In the genomic region with DNA sequence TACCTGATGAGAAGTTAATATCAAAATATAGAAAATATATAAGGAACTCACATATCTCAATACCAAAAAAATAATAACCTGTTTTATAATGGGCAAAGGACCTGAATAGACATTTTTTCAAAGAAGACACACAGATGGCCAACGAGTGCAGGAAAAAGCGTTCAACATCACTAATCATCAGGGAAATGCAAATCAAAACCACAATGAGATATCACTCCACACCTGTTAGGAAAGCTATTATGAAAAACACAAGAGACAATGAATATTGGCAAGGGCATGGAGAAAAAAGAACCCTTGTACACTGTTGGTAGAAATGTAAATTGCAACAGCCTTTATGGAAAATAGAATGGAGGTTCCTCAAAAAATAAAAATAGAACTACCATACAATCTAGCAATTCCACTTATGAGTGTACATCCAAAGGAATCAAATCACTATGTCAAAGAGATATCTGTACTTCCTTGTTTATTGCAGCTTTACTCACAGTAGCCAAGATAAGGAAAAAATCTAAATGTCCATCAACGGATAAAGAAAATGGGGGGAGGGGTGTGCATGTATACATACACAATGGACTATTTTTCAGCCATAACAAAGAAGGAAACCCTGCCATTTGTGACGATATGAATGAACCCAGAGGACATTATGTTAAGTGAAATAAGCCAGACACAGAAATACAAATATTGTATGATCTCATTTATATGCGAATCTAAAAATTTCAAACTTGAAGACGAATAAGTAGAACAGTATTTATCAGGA, we compare ENCODE assay signal across 32 cellular contexts. TPM values are rescaled to one million over a fixed set of nuclear protein-coding genes. Genes with fewer than 3 reads are reported as not detected.
DNase-seq lines count a peak whose midpoint lies in the region; ATAC-seq and TF ChIP-seq lines count a peak whose summit lies in the region.
"Had no signal": no experiment of that assay in that cellular context is flagged by ENCODE, and none has a peak within 500 bp of the region (broad histone marks: within the 10 kb centered on the region; RNA-seq: fewer than 3 reads in every experiment).

No MANE protein-coding gene starts in this region.

- peak overlapping the region; percentile 95 for H3K4me2 ChIP-seq in Karpas-422 (ENCODE audit: low read depth, low read length, poor library complexity, severe bottlenecking)

- peak overlapping the region; percentile 91 for H3K27ac Mint-ChIP-seq in memory B cell
- H3K27ac Mint-ChIP-seq: activated CD4-positive, alpha-beta memory T cell treated with anti-CD3 and anti-CD28 coated beads for 36 hours; CD4-positive, alpha-beta T cell; immature natural killer cell; stimulated activated effector memory CD8-positive, alpha-beta T cell treated with anti-CD3 and anti-CD28 coated beads, Interleukin-12 subunit alpha, Interleukin-12 subunit beta, amount 100 ng/mL, for 72 hours had no signal

- peak overlapping the region; percentile 6 for H3K4me3 Mint-ChIP-seq in memory B cell
- H3K4me3 Mint-ChIP-seq: activated CD4-positive, alpha-beta memory T cell treated with anti-CD3 and anti-CD28 coated beads for 36 hours; CD4-positive, alpha-beta T cell; immature natural killer cell; neural crest cell; stimulated activated effector memory CD8-positive, alpha-beta T cell treated with anti-CD3 and anti-CD28 coated beads, Interleukin-12 subunit alpha, Interleukin-12 subunit beta, amount 100 ng/mL, for 72 hours had no signal

- H3K9ac ChIP-seq in Karpas-422 (ENCODE audit: low read length): peak overlapping the region; percentile 91

- H3K9me2 ChIP-seq in Karpas-422 (replicated peaks; ENCODE audit: insufficient read depth, low read length): no peaks in the 10 kb centered on the region

- H3K27me3 Mint-ChIP-seq in memory B cell: no peaks in the 10 kb centered on the region

- H3K9me3 ChIP-seq in Karpas-422 (ENCODE audit: low read length) (no peaks in the 10 kb centered on the region), left lung (no peaks in the 10 kb centered on the region)
- H3K9me3 ChIP-seq: ovary, testis had no signal

- H3K27me3 ChIP-seq in Karpas-422 (ENCODE audit: low read length): no peaks in the 10 kb centered on the region
- peaks cover 19 to 53% of the 10 kb centered on the region in 2 donors for H3K27me3 ChIP-seq in left lung
- H3K27me3 ChIP-seq: ovary, testis had no signal

- peaks cover 47% of the 10 kb centered on the region for H3K4me1 Mint-ChIP-seq in memory B cell

- H3K27ac ChIP-seq in Karpas-422 (ENCODE audit: low read length) (peak overlapping the region; percentile 98), left lung (no peak overlapping the region)
- H3K27ac ChIP-seq: coronary artery, epithelial cell of prostate, ovary, RWPE1, SK-N-MC, testis had no signal

- intact Hi-C loops in left lung (cut with DNase I): no loop called here

- TF ChIP-seq CTCF in left lung (IDR thresholded peaks at IDR 0.05): no peak

- DNase-seq in NCI-H1105 treated with DMSO at 0.1 percent for 48 hours (lab: John Stamatoyannopoulos, UW) (peak; percentile 28), NCI-H1105 (lab: John Stamatoyannopoulos, UW) (no peak), Karpas-422 (peak; percentile 92), NCI-H748 treated with DMSO at 0.1 percent for 48 hours (lab: John Stamatoyannopoulos, UW) (peak; percentile 64), memory B cell (ENCODE audit: low spot score in 2 of 2) (no peak), HK-2 (ENCODE audit: unreplicated experiment) (no peak), left lung (no peak)
- DNase-seq: 8988T; activated CD4-positive, alpha-beta memory T cell treated with anti-CD3 and anti-CD28 coated beads for 36 hours; activated naive CD4-positive, alpha-beta T cell treated with Interleukin-2 at 50 U/mL for 16 hours; CD4-positive, alpha-beta T cell; DMS79 treated with DMSO at 0.1 percent for 48 hours; effector memory CD4-positive, alpha-beta T cell; immature natural killer cell; KG1; left cardiac atrium; mesenchymal stem cell; NCI-H1092; NCI-H187; ovary; testis had no signal

- H4K20me1 ChIP-seq in Karpas-422 (ENCODE audit: insufficient read depth, low read depth, low read length): no peaks in the 10 kb centered on the region

- peak; percentile 28 for ATAC-seq in memory B cell (ENCODE audit: low read depth)
- ATAC-seq in left lung: no peak
- ATAC-seq in HG03521 (IDR thresholded peaks at IDR 0.05; ENCODE audit: unreplicated experiment): no peak
- ATAC-seq: left cardiac atrium; stimulated activated effector memory CD8-positive, alpha-beta T cell treated with anti-CD3 and anti-CD28 coated beads, Interleukin-12 subunit alpha, Interleukin-12 subunit beta, amount 100 ng/mL, for 72 hours had no signal

- H3K36me3 Mint-ChIP-seq in memory B cell: peaks cover 5% of the 10 kb centered on the region
- H3K36me3 Mint-ChIP-seq: activated CD4-positive, alpha-beta memory T cell treated with anti-CD3 and anti-CD28 coated beads for 36 hours; immature natural killer cell; stimulated activated effector memory CD8-positive, alpha-beta T cell treated with anti-CD3 and anti-CD28 coated beads, Interleukin-12 subunit alpha, Interleukin-12 subunit beta, amount 100 ng/mL, for 72 hours had no signal

- H3K9me3 Mint-ChIP-seq in memory B cell: no peaks in the 10 kb centered on the region
- H3K9me3 Mint-ChIP-seq: CD4-positive, alpha-beta T cell; immature natural killer cell; neural crest cell; stimulated activated effector memory CD8-positive, alpha-beta T cell treated with anti-CD3 and anti-CD28 coated beads, Interleukin-12 subunit alpha, Interleukin-12 subunit beta, amount 100 ng/mL, for 72 hours had no signal

- peaks cover 10% of the 10 kb centered on the region for H3K36me3 ChIP-seq in Karpas-422 (ENCODE audit: insufficient read depth, low read length)
- no peaks in the 10 kb centered on the region for H3K36me3 ChIP-seq in left lung
- H3K36me3 ChIP-seq: ovary had no signal

- H2AFZ ChIP-seq in Karpas-422 (ENCODE audit: low read length): no peak overlapping the region

- H3K79me2 ChIP-seq in Karpas-422 (ENCODE audit: low read length): peaks cover 37% of the 10 kb centered on the region

- H3K4me1 ChIP-seq in Karpas-422 (ENCODE audit: low read length) (peaks cover 62% of the 10 kb centered on the region), left lung (peaks cover 12 to 26% of the 10 kb centered on the region in 2 donors)
- H3K4me1 ChIP-seq: testis had no signal

- peak overlapping the region; percentile 81 for H3K4me3 ChIP-seq in Karpas-422 (ENCODE audit: low read length)
- no peak overlapping the region for H3K4me3 ChIP-seq in left lung
- H3K4me3 ChIP-seq: coronary artery, ovary, SK-N-MC, testis had no signal

RNA-seq across cellular contexts. Expression of a gene that starts 3.6 kb away (rescaled TPM):
- 480 and 661 TPM in 2 replicates for total RNA-seq in Karpas-422 (2014; rRNA removed; shearing (Covaris generic); ENCODE audit: low replicate concordance)
- 100 to 1,000 TPM in 1 of 2 donors, 10 to 100 TPM in 1; 52.3 to 145 TPM for total RNA-seq in left lung
- total RNA-seq: neural crest cell had no signal

RNA-seq across cellular contexts. Expression of a gene that starts 55.0 kb away (rescaled TPM):
- 3.2 and 9.7 TPM in 2 replicates for total RNA-seq in Karpas-422 (2014; rRNA removed; shearing (Covaris generic); ENCODE audit: low replicate concordance)
- total RNA-seq in left lung: not detected
- total RNA-seq: activated CD4-positive, alpha-beta memory T cell treated with anti-CD3 and anti-CD28 coated beads for 36 hours; cardiac septum; CD4-positive, alpha-beta T cell; H1; left cardiac atrium; renal cortical epithelial cell; T-helper 1 cell treated with Interleukin-12 subunit alpha and Interleukin-12 subunit beta and Interleukin-4 antibody, amounts not matched to agents 30 ng/mL and 1 ng/mL, for 36 hours had no signal

Comparison
In these comparisons a context has a peak if more than half of its experiments do, and no peak if none do; other contexts are left out.
1. DNase-seq: peak in NCI-H1105 treated with DMSO at 0.1 percent for 48 hours (single experiment), Karpas-422 (single experiment) and NCI-H748 treated with DMSO at 0.1 percent for 48 hours (single experiment); none in NCI-H1105 (single experiment), memory B cell (0 of 2), HK-2 (single experiment) and left lung (0 of 2).